ENCODE assay signal across 24 cellular contexts in the genomic region with DNA sequence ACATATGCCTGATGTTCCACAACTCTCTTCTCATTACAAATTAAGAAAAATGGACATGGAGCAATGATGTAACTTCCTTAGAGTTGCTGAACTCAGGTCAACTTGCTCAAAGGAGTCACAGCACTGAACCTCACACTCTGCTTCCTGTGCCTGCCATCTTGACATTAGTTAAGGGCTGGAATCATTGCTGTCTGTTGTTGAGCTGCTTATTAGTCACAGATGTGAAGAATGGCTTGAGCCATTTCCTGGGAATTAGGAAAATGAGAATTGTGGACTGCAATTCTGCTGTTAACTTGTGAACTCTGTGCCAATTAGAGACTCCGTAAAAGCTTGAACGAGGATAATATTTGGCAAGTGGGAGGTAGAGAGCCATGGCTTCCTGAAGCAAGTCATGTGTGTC.
A peak's percentile ranks its signal among the peaks of the same experiment; 100 is the strongest.
DNase-seq lines count a peak whose midpoint lies in the region; ATAC-seq and TF ChIP-seq lines count a peak whose summit lies in the region.
"Had no signal": no experiment of that assay in that cellular context is flagged by ENCODE, and none has a peak within 500 bp of the region (broad histone marks: within the 10 kb centered on the region; RNA-seq: fewer than 3 reads in every experiment).

No MANE protein-coding gene starts in this region.

- peak; percentile 52 for DNase-seq in ELR (ENCODE audit: low read depth)
- peak; percentile 22 for DNase-seq in MV-4-11 (lab: John Stamatoyannopoulos, UW)
- peak; percentile 94 for DNase-seq in fibroblast of mammary gland (ENCODE audit: low read depth)
- peak; percentile 26 for DNase-seq in stromal cell of bone marrow (ENCODE audit: low read depth)
- no peak for DNase-seq in NCI-H2029 (lab: John Stamatoyannopoulos, UW)
- no peak for DNase-seq in activated naive CD4-positive, alpha-beta T cell treated with anti-CD3 and anti-CD28 coated beads, Interleukin-2, amount 50 U/mL, for 16 hours
- DNase-seq: activated T-cell treated with anti-CD3 and anti-CD28 coated beads, Interleukin-2, amount 50 U/mL, for 24 hours; COR-L47; DMS79; islet precursor cell; KG1; mucosa of descending colon; NCI-H187; NCI-H82; nephron progenitor cell; OCI-M1; SHP77; sigmoid colon; SW 1271; tibial artery had no signal

- no peak overlapping the region for H3K4me3 ChIP-seq in fibroblast of mammary gland (ENCODE audit: control insufficient read depth, low read depth, low read length)
- H3K4me3 ChIP-seq: BLaER1, cardiac muscle cell, mucosa of descending colon, sigmoid colon, tibial artery had no signal

- no peak for ATAC-seq in GM21447 (IDR thresholded peaks at IDR 0.05; ENCODE audit: unreplicated experiment)
- ATAC-seq: mucosa of descending colon; stimulated activated effector memory CD8-positive, alpha-beta T cell treated with anti-CD3 and anti-CD28 coated beads, Interleukin-12 subunit alpha, Interleukin-12 subunit beta, amount 100 ng/mL, for 72 hours had no signal

- no peak for TF ChIP-seq CTCF in fibroblast of mammary gland (conservative IDR thresholded peaks at IDR 0.05; ENCODE audit: control insufficient read depth, insufficient read depth, low read depth, low read length)

Comparison
In these comparisons a context has a peak if more than half of its experiments do, and no peak if none do; other contexts are left out.
1. DNase-seq: peak in ELR (single experiment), MV-4-11 (single experiment), fibroblast of mammary gland (single experiment) and stromal cell of bone marrow (single experiment); none in NCI-H2029 (single experiment) and activated naive CD4-positive, alpha-beta T cell treated with anti-CD3 and anti-CD28 coated beads, Interleukin-2, amount 50 U/mL, for 16 hours (single experiment).